ENCODE assay signal across 14 cellular contexts in genomic region chr5:57033503-57033902, GRCh38.
DNase-seq lines count a peak whose midpoint lies in the region; ATAC-seq, FAIRE-seq and TF ChIP-seq lines count a peak whose summit lies in the region.
"Had no signal": no experiment of that assay in that cellular context is flagged by ENCODE, and none has a peak within 500 bp of the region (broad histone marks: within the 10 kb centered on the region; RNA-seq: fewer than 3 reads in every experiment).

No MANE protein-coding gene starts in this region.

- H3K4me3 ChIP-seq in HepG2 (replicated peaks in 1 of 3; ENCODE audit: insufficient read depth in 1 of 3, low read depth in 2 of 3, low read length in 3 of 3), result no peak overlapping the region
- H3K4me3 ChIP-seq in right lobe of liver, result no peak overlapping the region
- no peak overlapping the region for H3K4me3 ChIP-seq in Peyer's patch
- no peak overlapping the region for H3K4me3 ChIP-seq in esophagus muscularis mucosa
- H3K4me3 ChIP-seq in transverse colon, result no peak overlapping the region

- DNase-seq in HepG2 (ENCODE audit: low spot score) (no peak), right lobe of liver (no peak), Peyer's patch (no peak), esophagus muscularis mucosa (ENCODE audit: extremely low spot score) (peak; percentile 14), transverse colon (no peak), NCI-H2107 (lab: John Stamatoyannopoulos, UW) (no peak), medulla oblongata (ENCODE audit: extremely low spot score) (no peak)
- DNase-seq: C1 segment of cervical spinal cord; CD4-positive, alpha-beta T cell; DMS153; GF-D8; HCEC 1CT had no signal

- no peak for TF ChIP-seq RAD21 in HepG2 (CRISPR knock-in tag; IDR thresholded peaks at IDR 0.05)

- H3K79me2 ChIP-seq in HepG2 (ENCODE audit: insufficient read depth, low read length), result no peaks in the 10 kb centered on the region

- no peak overlapping the region for H2AFZ ChIP-seq in HepG2 (ENCODE audit: low read length)

- H3K27me3 ChIP-seq in HepG2 (ENCODE audit: control insufficient read depth in 1 of 2, insufficient read depth in 2 of 2, low read length in 2 of 2) (no peaks in the 10 kb centered on the region), right lobe of liver (no peaks in the 10 kb centered on the region), Peyer's patch (no peaks in the 10 kb centered on the region), esophagus muscularis mucosa (peaks cover 0 to 6% (median 0%) of the 10 kb centered on the region in 4 donors), transverse colon (no peaks in the 10 kb centered on the region)

- TF ChIP-seq EP300 in HepG2 (IDR thresholded peaks at IDR 0.05; ENCODE audit: low read depth in 2 of 2, low read length in 2 of 2) (no peak), HepG2 (CRISPR knock-in tag; IDR thresholded peaks at IDR 0.05; ENCODE audit: borderline replicate concordance) (no peak), esophagus muscularis mucosa (IDR thresholded peaks at IDR 0.05) (no peak), transverse colon (IDR thresholded peaks at IDR 0.05; ENCODE audit: low read depth) (no peak)

- CTCF ChIA-PET in HepG2 (lab: Yijun Ruan, JAX; ENCODE audit: low intra/inter-chr PET ratio, low total read pairs), result no interaction called here

- H3K9me3 ChIP-seq in HepG2 (ENCODE audit: low read length) (no peaks in the 10 kb centered on the region), right lobe of liver (no peaks in the 10 kb centered on the region), Peyer's patch (no peaks in the 10 kb centered on the region), esophagus muscularis mucosa (no peaks in the 10 kb centered on the region), transverse colon (no peaks in the 10 kb centered on the region)

- POLR2A ChIA-PET in HepG2 (lab: Yijun Ruan, JAX), result no interaction called here

- H3K9ac ChIP-seq in HepG2 (ENCODE audit: insufficient read depth, low read depth, low read length), result no peak overlapping the region

- in situ Hi-C loops in HepG2 (cut with HindIII; ENCODE audit: extremely low pct_ligation_motif_present, low pct_unique_long_range_greater_than_20kb), result no loop called here
- in situ Hi-C loops in transverse colon (cut with MboI; ENCODE audit: low pct_ligation_motif_present in 1 of 4, low pct_unique_long_range_greater_than_20kb in 1 of 4, low sequenced_read_pairs in 3 of 4), result no loop called here

- H3K27ac ChIP-seq in HepG2 (ENCODE audit: extremely low read length, insufficient read depth, low read length) (no peak overlapping the region), right lobe of liver (no peak overlapping the region), Peyer's patch (peak overlapping the region in 3 of 4 donors; percentile 61 to 89 (median 87)), esophagus muscularis mucosa (replicated peaks in 1 of 4) (no peak overlapping the region), transverse colon (peak overlapping the region; percentile 69 to 85 (median 80))

- ATAC-seq in HepG2 (no peak), right lobe of liver (no peak), HG03045 (IDR thresholded peaks at IDR 0.05; ENCODE audit: unreplicated experiment) (no peak)

- H3K4me2 ChIP-seq in HepG2 (ENCODE audit: low read depth, low read length), result no peak overlapping the region

- no peaks in the 10 kb centered on the region for H3K36me3 ChIP-seq in HepG2 (replicated peaks in 1 of 2; ENCODE audit: control insufficient read depth in 1 of 2, insufficient read depth in 2 of 2, low read length in 2 of 2)
- H3K36me3 ChIP-seq in right lobe of liver, result no peaks in the 10 kb centered on the region
- no peaks in the 10 kb centered on the region for H3K36me3 ChIP-seq in Peyer's patch
- H3K36me3 ChIP-seq in esophagus muscularis mucosa, result no peaks in the 10 kb centered on the region
- no peaks in the 10 kb centered on the region for H3K36me3 ChIP-seq in transverse colon

- no TSS peak for BruUV-seq in HepG2 (replicated peaks; lab: Mats Ljungman, UMichigan)

- no peak for TF ChIP-seq CTCF in HepG2 (CRISPR knock-in tag; IDR thresholded peaks at IDR 0.05)
- TF ChIP-seq CTCF in right lobe of liver (IDR thresholded peaks at IDR 0.05), result no peak
- no peak for TF ChIP-seq CTCF in Peyer's patch (IDR thresholded peaks at IDR 0.05)
- TF ChIP-seq CTCF in esophagus muscularis mucosa (IDR thresholded peaks at IDR 0.05), result no peak
- TF ChIP-seq CTCF in transverse colon (IDR thresholded peaks at IDR 0.05), result no peak

- TF ChIP-seq POLR2A in HepG2 (IDR thresholded peaks at IDR 0.05; ENCODE audit: insufficient read depth in 1 of 2, low read depth in 2 of 2, low read length in 2 of 2) (no peak), right lobe of liver (IDR thresholded peaks at IDR 0.05) (no peak), Peyer's patch (IDR thresholded peaks at IDR 0.05) (no peak), esophagus muscularis mucosa (IDR thresholded peaks at IDR 0.05; ENCODE audit: low read depth) (no peak), transverse colon (IDR thresholded peaks at IDR 0.05) (no peak)

- no peak for FAIRE-seq in HepG2 (lab: Jason Lieb, UNC)
- FAIRE-seq: GM19239 had no signal

- no peaks in the 10 kb centered on the region; the same call in 1 of the 2 replicates for H4K20me1 ChIP-seq in HepG2 (ENCODE audit: insufficient read depth, low read length)

- H3K4me1 ChIP-seq in HepG2 (ENCODE audit: insufficient read depth, low read length), result peaks cover 6% of the 10 kb centered on the region; the same call in 1 of the 2 replicates
- no peaks in the 10 kb centered on the region for H3K4me1 ChIP-seq in right lobe of liver
- peaks cover 0 to 16% (median 1%) of the 10 kb centered on the region in 4 donors for H3K4me1 ChIP-seq in Peyer's patch
- H3K4me1 ChIP-seq in esophagus muscularis mucosa, result no peaks in the 10 kb centered on the region
- H3K4me1 ChIP-seq in transverse colon, result peaks cover 0 to 47% (median 22%) of the 10 kb centered on the region in 4 donors

- intact Hi-C loops in HepG2 (cut with micrococcal nuclease; ENCODE audit: unreplicated experiment), result no loop called here
- intact Hi-C loops in right lobe of liver (cut with DNase I), result no loop called here
- intact Hi-C loops in esophagus muscularis mucosa (cut with DNase I), result no loop called here
- intact Hi-C loops in transverse colon (cut with DNase I; ENCODE audit: low total_unique reads), result no loop called here

- WGBS in HepG2 (ENCODE audit: low lambda C conversion rate), result 3% methylated on average over 2 of the region's 2 CpGs
- 77% methylated on average over 2 of the region's 2 CpGs for WGBS in right lobe of liver (ENCODE audit: insufficient coverage, low coverage, low lambda C conversion rate, missing lambda C conversion rate)
- 80% methylated on average over 2 of the region's 2 CpGs for WGBS in esophagus muscularis mucosa
- WGBS in transverse colon (ENCODE audit: low coverage in 1 of 2), 2 donors, result 71 to 74% methylated on average over 2 of the region's 2 CpGs

TF ChIP-seq in HepG2, 621 proteins besides CTCF, POLR2A, EP300 and RAD21:
- TF ChIP-seq ZBTB7A (CRISPR knock-in tag; IDR thresholded peaks at IDR 0.05), result no peak
- TF ChIP-seq MNT (IDR thresholded peaks at IDR 0.05), result peak; percentile 50
TF ChIP-seq in HepG2: peak in this region for 1.

Comparison
In these comparisons a context has a peak if more than half of its experiments do, and no peak if none do; other contexts are left out.
1. H3K27ac ChIP-seq: peak in Peyer's patch (3 of 4) and transverse colon (4 of 4); none in HepG2 (single experiment), right lobe of liver (0 of 3) and esophagus muscularis mucosa (0 of 4).